Comparison of ENCODE assay signal across 15 cellular contexts in genomic region chr7:143437568-143437967, GRCh38. TPM values are rescaled to one million over a fixed set of nuclear protein-coding genes. Genes with fewer than 3 reads are reported as not detected.
A peak's percentile ranks its signal among the peaks of the same experiment; 100 is the strongest.
DNase-seq lines count a peak whose midpoint lies in the region; ATAC-seq and TF ChIP-seq lines count a peak whose summit lies in the region.
"Had no signal": no experiment of that assay in that cellular context is flagged by ENCODE, and none has a peak within 500 bp of the region (broad histone marks: within the 10 kb centered on the region; RNA-seq: fewer than 3 reads in every experiment).

No MANE protein-coding gene starts in this region.

- H3K36me3 Mint-ChIP-seq in T-helper 17 cell (ENCODE audit: low read depth), result peaks cover 10% of the 10 kb centered on the region

- peaks cover 9% of the 10 kb centered on the region for H3K27me3 Mint-ChIP-seq in T-helper 17 cell

- H3K4me1 ChIP-seq in parathyroid adenoma (peaks cover 23% of the 10 kb centered on the region), mammary epithelial cell (ENCODE audit: insufficient read depth, low read length) (no peaks in the 10 kb centered on the region), heart right ventricle (peaks cover 0 to 4% (median 0%) of the 10 kb centered on the region in 9 donors)
- H3K4me1 ChIP-seq: breast epithelium had no signal

- H3K79me2 ChIP-seq in parathyroid adenoma (no peaks in the 10 kb centered on the region), mammary epithelial cell (ENCODE audit: insufficient read depth, low read length) (no peaks in the 10 kb centered on the region)

- dilution Hi-C loops in mammary epithelial cell (cut with HindIII; ENCODE audit: low sequenced_read_pairs), result no loop called here

- H2AFZ ChIP-seq in parathyroid adenoma (peak overlapping the region; percentile 73), mammary epithelial cell (ENCODE audit: low read depth, low read length) (no peak overlapping the region)

- no peaks in the 10 kb centered on the region for H4K20me1 ChIP-seq in mammary epithelial cell (ENCODE audit: insufficient read depth, low read length)

- H3K4me2 ChIP-seq in parathyroid adenoma (ENCODE audit: low read length) (peak overlapping the region; percentile 10), mammary epithelial cell (ENCODE audit: insufficient read depth, low read depth, low read length) (no peak overlapping the region)

- DNase-seq in T-helper 17 cell (no peak), mammary epithelial cell (no peak), cerebellum (ENCODE audit: low spot score) (no peak), heart right ventricle (no peak)
- DNase-seq: activated CD8-positive, alpha-beta memory T cell treated with anti-CD3 and anti-CD28 coated beads, Interleukin-2, amount 50 U/mL, for 48 hours; KG1; NCI-H2081; stimulated activated CD4-positive, alpha-beta T cell treated with anti-CD3 and anti-CD28 coated beads, Interleukin-2, amount 100 ng/mL, for 24 hours; stimulated activated naive CD4-positive, alpha-beta T cell had no signal

- H3K27me3 ChIP-seq in parathyroid adenoma (ENCODE audit: control insufficient read depth, insufficient read depth, low read length) (no peaks in the 10 kb centered on the region), mammary epithelial cell (ENCODE audit: insufficient read depth, low read length) (no peaks in the 10 kb centered on the region), heart right ventricle (peaks cover 0 to 5% (median 0%) of the 10 kb centered on the region in 7 donors)
- H3K27me3 ChIP-seq: breast epithelium had no signal

- no TSS peak for BruUV-seq in mammary epithelial cell (replicated peaks; lab: Mats Ljungman, UMichigan)

- ATAC-seq in GM19395 (IDR thresholded peaks at IDR 0.05; ENCODE audit: unreplicated experiment) (peak; percentile 42), HG02759 (IDR thresholded peaks at IDR 0.05; ENCODE audit: unreplicated experiment) (peak; percentile 51), T-helper 17 cell (no peak), heart right ventricle (no peak)
- ATAC-seq: esophagus mucosa had no signal

- CTCF ChIA-PET in mammary epithelial cell (lab: Charles Lee; ENCODE audit: low non-redundant PET), result no interaction called here

- intact Hi-C loops in mammary epithelial cell (cut with micrococcal nuclease), result no loop called here
- intact Hi-C loops in heart right ventricle (cut with DNase I), result no loop called here

- in situ Hi-C loops in mammary epithelial cell (cut with MboI; ENCODE audit: low sequenced_read_pairs in 2 of 2), result no loop called here

- H3K9me3 ChIP-seq in T-helper 17 cell (ENCODE audit: control insufficient read depth, low read length, poor library complexity, severe bottlenecking), result no peaks in the 10 kb centered on the region
- no peaks in the 10 kb centered on the region for H3K9me3 ChIP-seq in parathyroid adenoma (ENCODE audit: control insufficient read depth, low read length)
- no peaks in the 10 kb centered on the region for H3K9me3 ChIP-seq in mammary epithelial cell (replicated peaks; ENCODE audit: insufficient read depth, low read length)
- no peaks in the 10 kb centered on the region for H3K9me3 ChIP-seq in heart right ventricle
- H3K9me3 ChIP-seq: breast epithelium had no signal

- peaks cover 17% of the 10 kb centered on the region for H3K4me1 Mint-ChIP-seq in T-helper 17 cell

- H3K27ac ChIP-seq in parathyroid adenoma (no peak overlapping the region), mammary epithelial cell (ENCODE audit: insufficient read depth, low read depth, low read length) (no peak overlapping the region), heart right ventricle (no peak overlapping the region)
- H3K27ac ChIP-seq: breast epithelium had no signal

- WGBS in mammary epithelial cell (ENCODE audit: low coverage, missing lambda C conversion rate), result 43% methylated on average over 4 of the region's 4 CpGs
- 65 to 66% methylated on average over 4 of the region's 4 CpGs for WGBS in heart right ventricle, 2 donors

- peak overlapping the region; percentile 88 for H3K27ac Mint-ChIP-seq in T-helper 17 cell
- H3K27ac Mint-ChIP-seq: progenitor cell of endocrine pancreas had no signal

- no peak overlapping the region for H3K9ac ChIP-seq in parathyroid adenoma
- H3K9ac ChIP-seq in mammary epithelial cell (ENCODE audit: insufficient read depth, low read length), result no peak overlapping the region

- H3K4me3 ChIP-seq in parathyroid adenoma (ENCODE audit: low read depth, low read length) (no peak overlapping the region), mammary epithelial cell (replicated peaks in 1 of 3; ENCODE audit: insufficient read depth in 1 of 3, low read depth in 2 of 3, low read length in 3 of 3) (no peak overlapping the region), heart right ventricle (no peak overlapping the region)
- H3K4me3 ChIP-seq: breast epithelium had no signal

- no peak for TF ChIP-seq CTCF in parathyroid adenoma (IDR thresholded peaks at IDR 0.05)
- no peak for TF ChIP-seq CTCF in mammary epithelial cell (conservative IDR thresholded peaks at IDR 0.05 in 1 of 2, IDR thresholded peaks at IDR 0.05 in 1 of 2; ENCODE audit: extremely low read depth in 1 of 2, insufficient read depth in 1 of 2, low read depth in 1 of 2, low read length in 2 of 2)
- TF ChIP-seq CTCF in heart right ventricle (IDR thresholded peaks at IDR 0.05), result no peak

- no peaks in the 10 kb centered on the region for H3K36me3 ChIP-seq in parathyroid adenoma (ENCODE audit: control insufficient read depth, insufficient read depth, low read length)
- no peaks in the 10 kb centered on the region for H3K36me3 ChIP-seq in mammary epithelial cell (ENCODE audit: insufficient read depth, low read length)
- no peaks in the 10 kb centered on the region for H3K36me3 ChIP-seq in heart right ventricle
- H3K36me3 ChIP-seq: breast epithelium had no signal

- peak overlapping the region; percentile 71 for H3K4me3 Mint-ChIP-seq in T-helper 17 cell

RNA-seq across cellular contexts. Expression of gene TAS2R60, which starts 5.7 kb away (rescaled TPM):
- under 1 TPM; 0.60 to 0.80 TPM for total RNA-seq in T-helper 17 cell
- under 1 TPM in 1 of 2 donors, not detected in 1; 0.17 TPM for total RNA-seq in mammary epithelial cell
- not detected for polyA plus RNA-seq in mammary epithelial cell
- polyA minus RNA-seq in mammary epithelial cell, result not detected
- not detected for total RNA-seq in cerebellum
- total RNA-seq in heart right ventricle, result not detected
- polyA plus RNA-seq in heart right ventricle, result not detected
- total RNA-seq: progenitor cell of endocrine pancreas had no signal

RNA-seq across cellular contexts. Expression of gene EPHA1, which starts 28.9 kb away (rescaled TPM):
- total RNA-seq in T-helper 17 cell (10 to 100 TPM in 1 of 2 donors, 1 to 10 TPM in 1; 9.4 to 19.7 TPM), mammary epithelial cell (10 to 100 TPM; 15.2 to 27.3 TPM), cerebellum (1.6 TPM), heart right ventricle (under 1 TPM in 1 of 10 donors, not detected in 9; 0.39 TPM)
- polyA plus RNA-seq in mammary epithelial cell (21.3 TPM), heart right ventricle (under 1 TPM; 0.12 to 0.73 TPM)
- 40.6 TPM for polyA minus RNA-seq in mammary epithelial cell

RNA-seq across cellular contexts. Expression of gene TAS2R41, which starts 40.1 kb away (rescaled TPM):
- under 1 TPM; 0.52 to 0.99 TPM for total RNA-seq in T-helper 17 cell
- not detected for total RNA-seq in mammary epithelial cell
- not detected for polyA plus RNA-seq in mammary epithelial cell
- polyA minus RNA-seq in mammary epithelial cell, result not detected
- total RNA-seq in cerebellum, result not detected
- total RNA-seq in heart right ventricle, result under 1 TPM in 1 of 10 donors, not detected in 9; 0.40 TPM
- not detected for polyA plus RNA-seq in heart right ventricle
- total RNA-seq: esophagus mucosa, progenitor cell of endocrine pancreas had no signal

RNA-seq across cellular contexts. Expression of gene ZYX, which starts 56.4 kb away (rescaled TPM):
- total RNA-seq in T-helper 17 cell (100 to 1,000 TPM; 151 to 165 TPM), mammary epithelial cell (100 to 1,000 TPM in 1 of 2 donors, 10 to 100 TPM in 1; 68.3 to 295 TPM), cerebellum (17.4 TPM), heart right ventricle (100 to 1,000 TPM in 2 of 10 donors, 10 to 100 TPM in 8; 48.5 to 148 (median 74.6) TPM)
- polyA plus RNA-seq in mammary epithelial cell (83.9 TPM), heart right ventricle (100 to 1,000 TPM in 1 of 2 donors, 10 to 100 TPM in 1; 58.9 to 152 TPM)
- 277 TPM for polyA minus RNA-seq in mammary epithelial cell

Comparison
In these comparisons a context has a peak if more than half of its experiments do, and no peak if none do; other contexts are left out.
1. ATAC-seq: peak in GM19395 (single experiment) and HG02759 (single experiment); none in T-helper 17 cell (single experiment) and heart right ventricle (0 of 8).